Comparison of ENCODE assay signal across 16 cellular contexts in the genomic region with DNA sequence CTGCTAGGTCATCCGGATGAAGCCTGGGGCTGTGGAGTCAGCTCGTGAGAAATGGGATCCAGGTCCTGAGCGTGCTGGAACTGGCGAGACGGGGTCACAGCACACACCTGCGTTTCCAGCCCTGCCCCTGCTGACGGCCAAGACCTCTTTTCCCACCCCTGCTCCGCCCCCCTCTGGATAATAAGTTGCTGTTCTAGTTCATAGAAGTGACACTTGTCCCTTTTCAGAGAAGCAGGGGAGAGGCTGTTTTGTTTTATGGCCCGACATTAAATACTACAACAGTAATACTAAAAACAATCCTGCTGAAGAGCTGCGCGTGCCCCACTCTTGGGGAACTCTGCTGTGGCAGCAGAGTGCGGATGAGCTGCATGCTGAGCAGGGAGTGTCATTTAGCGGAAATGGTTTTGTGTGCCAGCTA.
A peak's percentile ranks its signal among the peaks of the same experiment; 100 is the strongest.
DNase-seq lines count a peak whose midpoint lies in the region; ATAC-seq and TF ChIP-seq lines count a peak whose summit lies in the region.
"Had no signal": no experiment of that assay in that cellular context is flagged by ENCODE, and none has a peak within 500 bp of the region (broad histone marks: within the 10 kb centered on the region; RNA-seq: fewer than 3 reads in every experiment).

No MANE protein-coding gene starts in this region.

- H3K9me3 ChIP-seq in T-helper 17 cell (ENCODE audit: control insufficient read depth, low read length, poor library complexity, severe bottlenecking) (no peaks in the 10 kb centered on the region), left lung (no peaks in the 10 kb centered on the region), esophagus squamous epithelium (no peaks in the 10 kb centered on the region)

- no peak overlapping the region for H3K27ac Mint-ChIP-seq in T-helper 17 cell
- H3K27ac Mint-ChIP-seq: dendritic cell treated with granulocyte-macrophage colony-stimulating factor and Interleukin-4, amounts not matched to agents 40 ng/mL and 50 ng/mL, for 4 days had no signal

- no peaks in the 10 kb centered on the region for H3K36me3 Mint-ChIP-seq in T-helper 17 cell (ENCODE audit: low read depth)

- H3K4me3 Mint-ChIP-seq in T-helper 17 cell: no peak overlapping the region
- H3K4me3 Mint-ChIP-seq: dendritic cell treated with granulocyte-macrophage colony-stimulating factor and Interleukin-4, amounts not matched to agents 40 ng/mL and 50 ng/mL, for 4 days had no signal

- DNase-seq in DMS79 treated with DMSO at 0.1 percent for 48 hours (lab: John Stamatoyannopoulos, UW): peak; percentile 43
- DNase-seq in DMS79 (lab: John Stamatoyannopoulos, UW): no peak
- DNase-seq in NCI-H128 (lab: John Stamatoyannopoulos, UW; ENCODE audit: unreplicated experiment): peak; percentile 29
- no peak for DNase-seq in T-helper 17 cell
- DNase-seq in left lung: no peak
- no peak for DNase-seq in activated CD4-positive, CD25-positive, alpha-beta regulatory T cell (lab: John Stamatoyannopoulos, UW)
- no peak for DNase-seq in GM13976 (ENCODE audit: low spot score)
- DNase-seq in esophagus squamous epithelium (lab: John Stamatoyannopoulos, UW): no peak
- DNase-seq: activated CD4-positive, alpha-beta T cell treated with anti-CD3 and anti-CD28 coated beads for 1 hour; NCI-H1048; NCI-H774; RPMI8226 had no signal

- no peaks in the 10 kb centered on the region for H3K27me3 Mint-ChIP-seq in T-helper 17 cell
- H3K27me3 Mint-ChIP-seq: dendritic cell treated with granulocyte-macrophage colony-stimulating factor and Interleukin-4, amounts not matched to agents 40 ng/mL and 50 ng/mL, for 4 days; T-cell had no signal

- TF ChIP-seq CTCF in left lung (IDR thresholded peaks at IDR 0.05) (no peak), GM13976 (IDR thresholded peaks at IDR 0.05; ENCODE audit: borderline replicate concordance, control extremely low read depth, extremely low read depth, insufficient read depth, missing control alignments) (no peak), esophagus squamous epithelium (IDR thresholded peaks at IDR 0.05) (no peak)

- WGBS in esophagus squamous epithelium, 2 donors: 76 to 77% methylated on average over 12 of the region's 13 CpGs

- no peaks in the 10 kb centered on the region for H3K4me1 ChIP-seq in left lung
- H3K4me1 ChIP-seq in esophagus squamous epithelium: no peaks in the 10 kb centered on the region

- intact Hi-C loops in left lung (cut with DNase I): no loop called here
- intact Hi-C loops in esophagus squamous epithelium (cut with DNase I): no loop called here

- H3K4me3 ChIP-seq in left lung: no peak overlapping the region
- H3K4me3 ChIP-seq in esophagus squamous epithelium: no peak overlapping the region

- no peak overlapping the region for H3K27ac ChIP-seq in left lung
- H3K27ac ChIP-seq in esophagus squamous epithelium: no peak overlapping the region
- H3K27ac ChIP-seq: 22Rv1, C4-2B had no signal

- H3K27me3 ChIP-seq in left lung: no peaks in the 10 kb centered on the region
- no peaks in the 10 kb centered on the region for H3K27me3 ChIP-seq in esophagus squamous epithelium

- H3K36me3 ChIP-seq in left lung (no peaks in the 10 kb centered on the region), esophagus squamous epithelium (no peaks in the 10 kb centered on the region)

- H3K4me1 Mint-ChIP-seq in T-helper 17 cell: peaks cover 30% of the 10 kb centered on the region

- in situ Hi-C loops in GM13976 (cut with MboI; ENCODE audit: low sequenced_read_pairs, unreplicated experiment): no loop called here

- ATAC-seq in T-helper 17 cell: peak; percentile 40
- peak; percentile 73 for ATAC-seq in left lung

- no peak for TF ChIP-seq POLR2A in esophagus squamous epithelium (IDR thresholded peaks at IDR 0.05)

Comparison
In these comparisons a context has a peak if more than half of its experiments do, and no peak if none do; other contexts are left out.
1. DNase-seq: peak in DMS79 treated with DMSO at 0.1 percent for 48 hours (single experiment) and NCI-H128 (single experiment); none in DMS79 (single experiment), T-helper 17 cell (0 of 3), left lung (0 of 2), activated CD4-positive, CD25-positive, alpha-beta regulatory T cell (0 of 4), GM13976 (single experiment) and esophagus squamous epithelium (single experiment).